1 cellular context compared by ENCODE assay signal in the genomic region with DNA sequence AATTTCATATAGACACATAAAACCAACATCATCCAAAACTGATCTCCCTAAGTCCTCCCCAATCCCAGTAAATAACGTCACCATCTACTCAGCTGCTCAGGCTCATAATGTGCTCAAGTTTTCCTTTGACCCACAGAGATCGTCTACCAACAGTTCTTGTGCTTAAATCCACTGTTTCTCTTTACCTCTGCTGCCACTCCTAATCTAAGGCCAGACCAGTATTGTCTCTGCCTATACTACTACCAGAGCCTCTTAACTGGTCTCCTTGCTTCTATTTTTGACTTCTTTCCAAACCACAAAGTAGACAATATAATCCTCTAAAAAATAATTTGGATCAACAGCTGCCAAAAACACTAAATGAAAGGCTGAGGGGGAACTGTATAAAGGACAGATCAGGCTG.
TF ChIP-seq lines count a peak whose summit lies in the region.

No MANE protein-coding gene starts in this region.

TF ChIP-seq in SK-N-SH, 30 proteins besides CTCF, POLR2A, EP300 and RAD21 (continued from another document):
- TF ChIP-seq GABPA (IDR thresholded peaks at IDR 0.05; ENCODE audit: low read depth) (no peak), FOXJ3 (CRISPR knock-in tag; IDR thresholded peaks at IDR 0.05) (no peak), FOSL2 (IDR thresholded peaks at IDR 0.05; ENCODE audit: borderline replicate concordance, low read depth) (no peak), TCF12 (IDR thresholded peaks at IDR 0.05) (no peak)
- TF ChIP-seq, protein P1, sequence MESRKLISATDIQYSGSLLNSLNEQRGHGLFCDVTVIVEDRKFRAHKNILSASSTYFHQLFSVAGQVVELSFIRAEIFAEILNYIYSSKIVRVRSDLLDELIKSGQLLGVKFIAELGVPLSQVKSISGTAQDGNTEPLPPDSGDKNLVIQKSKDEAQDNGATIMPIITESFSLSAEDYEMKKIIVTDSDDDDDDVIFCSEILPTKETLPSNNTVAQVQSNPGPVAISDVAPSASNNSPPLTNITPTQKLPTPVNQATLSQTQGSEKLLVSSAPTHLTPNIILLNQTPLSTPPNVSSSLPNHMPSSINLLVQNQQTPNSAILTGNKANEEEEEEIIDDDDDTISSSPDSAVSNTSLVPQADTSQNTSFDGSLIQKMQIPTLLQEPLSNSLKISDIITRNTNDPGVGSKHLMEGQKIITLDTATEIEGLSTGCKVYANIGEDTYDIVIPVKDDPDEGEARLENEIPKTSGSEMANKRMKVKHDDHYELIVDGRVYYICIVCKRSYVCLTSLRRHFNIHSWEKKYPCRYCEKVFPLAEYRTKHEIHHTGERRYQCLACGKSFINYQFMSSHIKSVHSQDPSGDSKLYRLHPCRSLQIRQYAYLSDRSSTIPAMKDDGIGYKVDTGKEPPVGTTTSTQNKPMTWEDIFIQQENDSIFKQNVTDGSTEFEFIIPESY (IDR thresholded peaks at IDR 0.05; ENCODE audit: borderline replicate concordance, low read depth) = no peak
